Comparison of ENCODE assay signal across 9 cellular contexts in genomic region chrX:72713599-72714444, GRCh38. TPM values are rescaled to one million over a fixed set of nuclear protein-coding genes. Genes with fewer than 3 reads are reported as not detected.
A peak's percentile ranks its signal among the peaks of the same experiment; 100 is the strongest.
DNase-seq lines count a peak whose midpoint lies in the region; ATAC-seq, FAIRE-seq and TF ChIP-seq lines count a peak whose summit lies in the region.
"Not testable (repeated sequence)": the region's sequence is repeated elsewhere in the genome, so short reads cannot be mapped to it uniquely, and the experiment has no call there.
"Had no signal": no experiment of that assay in that cellular context is flagged by ENCODE, and none has a peak within 500 bp of the region (broad histone marks: within the 10 kb centered on the region; RNA-seq: fewer than 3 reads in every experiment).

TSS of gene PHKA1 (minus strand) at chrX:72714306. CDS start at chrX:72713880, 426 bp downstream.

- intact Hi-C loops in activated B cell treated with CpG ODN at 0.5 μM for 24 hours (cut with micrococcal nuclease); K562 (cut with micrococcal nuclease); heart left ventricle (cut with DNase I): not testable (repeated sequence)

- CTCF ChIA-PET in HEK293T (lab: Yijun Ruan, JAX); activated B cell treated with CpG ODN at 0.5 μM for 24 hours (lab: Charles Lee); K562 (lab: Yijun Ruan, JAX; ENCODE audit: low intra/inter-chr PET ratio): not testable (repeated sequence)

- H4K20me1 ChIP-seq in K562 (replicated peaks; ENCODE audit: control insufficient read depth, insufficient read depth, low read length), result not testable (repeated sequence)

- H3K79me2 ChIP-seq in K562 (ENCODE audit: control insufficient read depth, insufficient read depth, low read length), result not testable (repeated sequence)

- peak within 1 kb of the TSS; percentile 61 to 77 for H3K9ac ChIP-seq in K562 (ENCODE audit: insufficient read depth in 1 of 2, low read depth in 2 of 2, low read length in 2 of 2)

- not testable (repeated sequence) for H3K9me3 Mint-ChIP-seq in activated B cell treated with CpG ODN at 0.5 μM for 24 hours
- H3K9me3 Mint-ChIP-seq in nephron progenitor cell, result peaks cover 57% of the 10 kb centered on the region

- H3K27ac ChIP-seq in K562 (ENCODE audit: extremely low read depth, low read depth, low read length), result peak within 1 kb of the TSS; percentile 76
- peak within 1 kb of the TSS; percentile 66 to 89 (median 79) for H3K27ac ChIP-seq in heart left ventricle

- H3K4me1 Mint-ChIP-seq in activated B cell treated with CpG ODN at 0.5 μM for 24 hours, result not testable (repeated sequence)
- H3K4me1 Mint-ChIP-seq in nephron progenitor cell, result peaks cover 28% of the 10 kb centered on the region

- H3K4me1 ChIP-seq in K562 (replicated peaks in 1 of 2; ENCODE audit: control insufficient read depth in 2 of 2, insufficient read depth in 2 of 2, low read length in 2 of 2), result not testable (repeated sequence)
- peaks cover 0 to 12% (median 0%) of the 10 kb centered on the region in 12 donors for H3K4me1 ChIP-seq in heart left ventricle

- TF ChIP-seq EP300 in K562 (IDR thresholded peaks at IDR 0.05; ENCODE audit: low read length), result not testable (repeated sequence)

- TF ChIP-seq POLR2A in K562 (conservative IDR thresholded peaks at IDR 0.05), result peak; percentile 60; the same call in 1 of the 2 replicates
- TF ChIP-seq POLR2A in heart left ventricle (IDR thresholded peaks at IDR 0.05), result not testable (repeated sequence)

- not testable (repeated sequence) for TF ChIP-seq CTCF in activated B cell treated with CpG ODN at 0.5 μM for 24 hours (IDR thresholded peaks at IDR 0.05); K562 (IDR thresholded peaks at IDR 0.05 in 2 of 3, conservative IDR thresholded peaks at IDR 0.05 in 1 of 3; ENCODE audit: insufficient read depth in 2 of 3, low read depth in 1 of 3, low read length in 3 of 3); heart left ventricle (IDR thresholded peaks at IDR 0.05); nephron progenitor cell (IDR thresholded peaks at IDR 0.05)

- not testable (repeated sequence) for H3K9me1 ChIP-seq in K562 (ENCODE audit: control insufficient read depth, insufficient read depth, low read length)

- in situ Hi-C loops in K562 (cut with MboI), result not testable (repeated sequence)

- H3K4me2 ChIP-seq in K562 (ENCODE audit: insufficient read depth, low read length), result peak within 1 kb of the TSS; percentile 71

- H2AFZ ChIP-seq in K562 (ENCODE audit: low read depth, low read length), result peak within 1 kb of the TSS; percentile 87

- FAIRE-seq in K562 (lab: Jason Lieb, UNC), result peak; percentile 48

- H3K4me3 Mint-ChIP-seq in activated B cell treated with CpG ODN at 0.5 μM for 24 hours, result peak within 1 kb of the TSS; percentile 52
- peak within 1 kb of the TSS; percentile 93 for H3K4me3 Mint-ChIP-seq in nephron progenitor cell

- H3K36me3 Mint-ChIP-seq in activated B cell treated with CpG ODN at 0.5 μM for 24 hours (ENCODE audit: low read depth), result not testable (repeated sequence)
- H3K36me3 Mint-ChIP-seq in nephron progenitor cell (ENCODE audit: low read depth), result peaks cover 13% of the 10 kb centered on the region

- H3K27me3 Mint-ChIP-seq in activated B cell treated with CpG ODN at 0.5 μM for 24 hours; nephron progenitor cell (ENCODE audit: low read depth, poor library complexity): not testable (repeated sequence)

- not testable (repeated sequence) for H3K27me3 ChIP-seq in K562 (ENCODE audit: control insufficient read depth in 2 of 2, insufficient read depth in 2 of 2, low read length in 2 of 2); heart left ventricle

- not testable (repeated sequence) for BruUV-seq in K562 (replicated peaks; lab: Mats Ljungman, UMichigan)

- not testable (repeated sequence) for H3K36me3 ChIP-seq in K562 (ENCODE audit: control insufficient read depth, insufficient read depth, low read length); heart left ventricle

- peak; percentile 79 for DNase-seq in D341Med (ENCODE audit: low spot score)
- DNase-seq in HEK293T (ENCODE audit: extremely low spot score), result peak; percentile 52
- peak; percentile 39 for DNase-seq in NCI-H2171 (lab: John Stamatoyannopoulos, UW)
- peak; percentile 12 for DNase-seq in activated B cell treated with CpG ODN at 0.5 μM for 24 hours
- DNase-seq in K562 (ENCODE audit: extremely low read depth in 1 of 4, low spot score in 3 of 4), result peak; percentile 25 to 57 (median 36)
- DNase-seq in heart left ventricle, result peak; percentile 33 to 69 (median 39)
- DNase-seq in nephron progenitor cell, result peak; percentile 73
- DNase-seq in stimulated activated CD8-positive, alpha-beta memory T cell treated with anti-CD3 and anti-CD28 coated beads, Interleukin-7, amount 100 ng/mL, for 48 hours (ENCODE audit: extremely low read depth in 1 of 2, low read depth in 1 of 2), result peak; percentile 22 to 35

- not testable (repeated sequence) for ATAC-seq in activated B cell treated with CpG ODN at 0.5 μM for 24 hours (ENCODE audit: low read depth)
- peak; percentile 86 for ATAC-seq in K562
- peak; percentile 37 to 77 (median 70) for ATAC-seq in heart left ventricle

- H3K27ac Mint-ChIP-seq in activated B cell treated with CpG ODN at 0.5 μM for 24 hours, result not testable (repeated sequence)
- peak within 1 kb of the TSS; percentile 95 for H3K27ac Mint-ChIP-seq in nephron progenitor cell

- peak within 1 kb of the TSS; percentile 38 for H3K4me3 ChIP-seq in K562
- H3K4me3 ChIP-seq in heart left ventricle, result peak within 1 kb of the TSS; percentile 15 to 66 (median 56)

- WGBS in K562 (ENCODE audit: insufficient coverage, low coverage, missing lambda C conversion rate), result 28% methylated on average over 30 of the region's 80 CpGs
- 8 to 43% (median 18%) methylated on average over 53 to 80 of the region's 80 CpGs for WGBS in heart left ventricle, 4 donors

- TF ChIP-seq RAD21 in K562 (CRISPR knock-in tag; conservative IDR thresholded peaks at IDR 0.05 in 1 of 2, IDR thresholded peaks at IDR 0.05 in 1 of 2), result not testable (repeated sequence)

- not testable (repeated sequence) for H3K9me3 ChIP-seq in K562 (replicated peaks; ENCODE audit: control insufficient read depth, insufficient read depth, low read depth, low read length); heart left ventricle

- POLR2A ChIA-PET in HEK293T (lab: Yijun Ruan, JAX), result interaction anchor here (0.6 to 1.4 kb wide), 5 partner anchors 8 to 437 kb away, joined by 3 to 4 read pairs (median 3); partner anchors contain the start of gene RPS4X
- POLR2A ChIA-PET in activated B cell treated with CpG ODN at 0.5 μM for 24 hours (lab: Charles Lee), result not testable (repeated sequence)
- POLR2A ChIA-PET in K562 (lab: Yijun Ruan, JAX), result interaction anchor here (0.6 to 0.7 kb wide), 2 partner anchors 413 to 474 kb away, joined by 3 read pairs; no protein-coding TSS in a partner anchor

TF ChIP-seq in HEK293T, 16 proteins besides CTCF, POLR2A, EP300 and RAD21:
- TF ChIP-seq ARNT (IDR thresholded peaks at IDR 0.05) (peak; percentile 75; the same call in 1 of the 2 replicates), L3MBTL2 (conservative IDR thresholded peaks at IDR 0.05) (0 out of 2 replicates have a peak, but pooled peaks have one; percentile 43)

TF ChIP-seq in K562, 482 proteins besides CTCF, POLR2A, EP300 and RAD21 (continues in another document):
- TF ChIP-seq BHLHE40 (IDR thresholded peaks at IDR 0.05; ENCODE audit: low read length) (peak; percentile 32; the same call in 1 of the 2 replicates), ZFX (CRISPR knock-in tag; IDR thresholded peaks at IDR 0.05) (peak; percentile 86), NCOR1 (IDR thresholded peaks at IDR 0.05) (peak; percentile 73), NRF1 (conservative IDR thresholded peaks at IDR 0.05 in 1 of 2, IDR thresholded peaks at IDR 0.05 in 1 of 2) (peak; percentile 75 to 81), MYC (IDR thresholded peaks at IDR 0.05; ENCODE audit: low read depth, low read length) (peak; percentile 48; the same call in 1 of the 2 replicates), EGR1 (conservative IDR thresholded peaks at IDR 0.05) (peak; percentile 84), HDAC1 (IDR thresholded peaks at IDR 0.05) (0 out of 4 replicates have a peak, but pooled peaks of 1 of the 2 experiments have one; percentile 19)
- TF ChIP-seq MYC (CRISPR knock-in tag; IDR thresholded peaks at IDR 0.05; ENCODE audit: borderline replicate concordance, low read depth), result not testable (repeated sequence)

RNA-seq across cellular contexts. Expression of gene PHKA1, which starts in this region (rescaled TPM):
- total RNA-seq in activated B cell treated with CpG ODN at 0.5 μM for 24 hours (not detected in 2 replicates), K562 (2014; rRNA removed) (5.8 and 6.2 TPM in 2 replicates), K562 (2014; rRNA removed; fragmentation: Illumina TruSeq; extraction: Trizol) (6.8 and 7.3 TPM in 2 replicates), K562 (2015; rRNA removed; fragmentation: Illumina TruSeq; extraction: Trizol) (5.6 TPM in 2 replicates), K562 (2021) (7.4 and 8.0 TPM in 2 replicates), heart left ventricle (10 to 100 TPM in 6 of 9 donors, 1 to 10 TPM in 3; 8.3 to 21.3 (median 11.0) TPM)
- total RNA-seq in K562 (2011; cell fraction: chromatin; rRNA removed; ENCODE audit: low replicate concordance), result 7.5 and 13.4 TPM in 2 replicates
- total RNA-seq in K562 (2011; cell fraction: nucleolus; rRNA removed), result 4.5 and 5.4 TPM in 2 replicates
- total RNA-seq in K562 (2011; cell fraction: nucleoplasm; rRNA removed), result 6.8 and 7.2 TPM in 2 replicates
- polyA plus RNA-seq in K562 (2011; rRNA removed) (6.8 and 9.6 TPM in 2 replicates), K562 (2014; fragmentation: Illumina TruSeq; extraction: Trizol) (7.0 and 8.1 TPM in 2 replicates), K562 (2014; fragmentation: Nextera tagmentation; extraction: Ambion mirVana) (1 to 10 TPM; 2.4 to 2.6 TPM), K562 (2014; rRNA removed) (5.1 and 5.8 TPM in 2 replicates), heart left ventricle (1 to 10 TPM; 3.9 to 4.9 TPM)
- polyA plus RNA-seq in K562 (2011; cell fraction: cytosol; rRNA removed), result 4.5 and 6.1 TPM in 2 replicates
- polyA plus RNA-seq in K562 (2011; cell fraction: nucleus; rRNA removed), result 15.7 and 16.1 TPM in 2 replicates
- 5.1 and 5.7 TPM in 2 replicates for polyA plus RNA-seq in K562 (2012)
- polyA minus RNA-seq in K562 (2011; rRNA and poly(A)+ RNA removed), result 12.8 and 16.6 TPM in 2 replicates
- 4.7 and 4.9 TPM in 2 replicates for polyA minus RNA-seq in K562 (2011; cell fraction: cytosol; rRNA and poly(A)+ RNA removed)
- polyA minus RNA-seq in K562 (2011; cell fraction: nucleus; rRNA and poly(A)+ RNA removed), result 6.3 and 9.1 TPM in 2 replicates
- total RNA-seq: SJCRH30 had no signal

Comparison
In these comparisons a context has a peak if more than half of its experiments do, and no peak if none do; other contexts are left out.
1. Peak in DNase-seq in activated B cell treated with CpG ODN at 0.5 μM for 24 hours; RNA of the gene not detected or under 1 TPM.
2. DNase-seq: peak in every context shown above with its lines; median percentile 79 in D341Med; 73 in nephron progenitor cell; 52 in HEK293T; 39 in NCI-H2171; 39 in heart left ventricle; 36 in K562; 28 in stimulated activated CD8-positive, alpha-beta memory T cell treated with anti-CD3 and anti-CD28 coated beads, Interleukin-7, amount 100 ng/mL, for 48 hours; 12 in activated B cell treated with CpG ODN at 0.5 μM for 24 hours.